1 cellular context compared by ENCODE assay signal in the genomic region with DNA sequence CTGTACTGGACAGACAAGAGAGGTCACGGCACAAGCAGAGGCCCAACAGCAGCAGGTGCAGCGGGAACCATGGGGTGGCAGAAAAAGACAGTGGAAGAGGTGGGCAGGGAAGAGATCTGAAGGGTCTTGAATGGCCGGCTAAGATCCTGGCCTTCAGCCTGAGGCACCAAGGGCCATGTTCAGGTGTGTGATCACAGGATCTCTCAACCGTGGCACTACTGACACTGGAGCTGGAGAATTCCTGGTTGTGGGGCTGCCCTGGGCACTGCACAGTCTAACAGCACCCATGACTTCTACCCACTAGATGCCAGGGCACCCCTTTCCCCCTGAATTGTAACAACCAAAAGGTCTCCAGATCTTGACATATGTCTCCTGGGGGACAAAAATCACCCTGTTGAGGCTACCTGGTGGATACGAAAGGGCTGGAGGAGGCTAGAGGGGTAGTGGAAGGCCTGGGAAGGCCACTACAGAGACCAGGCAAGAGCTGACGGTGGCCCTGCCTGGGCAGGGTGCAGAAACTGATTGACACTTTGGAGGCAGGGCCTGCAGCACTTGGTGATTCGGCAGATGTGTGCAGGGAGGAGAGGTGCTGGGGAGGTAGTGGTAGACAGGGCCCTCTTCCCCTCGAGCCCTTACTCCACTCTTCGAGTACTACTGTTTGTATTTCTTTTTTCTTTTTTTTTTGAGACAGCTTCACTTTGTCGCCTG.
TF ChIP-seq lines count a peak whose summit lies in the region.

No MANE protein-coding gene starts in this region.

TF ChIP-seq in liver, 16 proteins besides CTCF, POLR2A, EP300 and RAD21:
- TF ChIP-seq TAF1 (conservative IDR thresholded peaks at IDR 0.05) = no peak
- no peak for TF ChIP-seq HNF4G (IDR thresholded peaks at IDR 0.05)
- TF ChIP-seq JUND (IDR thresholded peaks at IDR 0.05) = no peak
TF ChIP-seq in liver: peak in this region for 0.
